Comparison of ENCODE assay signal across 3 cellular contexts in genomic region chr7:87866089-87866488, GRCh38.
A peak's percentile ranks its signal among the peaks of the same experiment; 100 is the strongest.
TF ChIP-seq lines count a peak whose summit lies in the region.

No MANE protein-coding gene starts in this region.

TF ChIP-seq in HEK293, 187 proteins besides CTCF, POLR2A, EP300 and RAD21:
- TF ChIP-seq ATF2 (tag by site-specific recombination; IDR thresholded peaks at IDR 0.05; ENCODE audit: low read depth) (no peak), SETDB1 (IDR thresholded peaks at IDR 0.05; ENCODE audit: insufficient read length, low read length) (peak; percentile 72), PBX3 (CRISPR knock-in tag; IDR thresholded peaks at IDR 0.05) (no peak), ZNF223 (tag by site-specific recombination; IDR thresholded peaks at IDR 0.05) (no peak)

TF ChIP-seq in WTC11, 78 proteins besides CTCF, POLR2A, EP300 and RAD21:
- TF ChIP-seq USF2 (CRISPR knock-in tag; IDR thresholded peaks at IDR 0.05), result no peak
- no peak for TF ChIP-seq NR3C1 (CRISPR knock-in tag; conservative IDR thresholded peaks at IDR 0.05; ENCODE audit: low read depth)
- TF ChIP-seq OVOL2 (CRISPR knock-in tag; IDR thresholded peaks at IDR 0.05; ENCODE audit: borderline replicate concordance), result no peak
- no peak for TF ChIP-seq FOXP1 (CRISPR knock-in tag; IDR thresholded peaks at IDR 0.05; ENCODE audit: borderline replicate concordance)
- no peak for TF ChIP-seq ZNF281 (CRISPR knock-in tag; IDR thresholded peaks at IDR 0.05)
- no peak for TF ChIP-seq ZNF512 (CRISPR knock-in tag; IDR thresholded peaks at IDR 0.05; ENCODE audit: borderline replicate concordance)

TF ChIP-seq in K562, 482 proteins besides CTCF, POLR2A, EP300 and RAD21:
- TF ChIP-seq YY1 (IDR thresholded peaks at IDR 0.05; ENCODE audit: borderline replicate concordance in 1 of 3, control insufficient read depth in 1 of 3, extremely low read depth in 1 of 3, insufficient read depth in 3 of 3, insufficient read length in 1 of 3, insufficient replicate concordance in 2 of 3, low read depth in 1 of 3, low read length in 2 of 3) (no peak), FOXJ2 (tag; IDR thresholded peaks at IDR 0.05) (peak; percentile 30; the same call in 1 of the 2 replicates)
